Comparison of ENCODE assay signal across 21 cellular contexts in genomic region chr4:55366621-55367020, GRCh38. TPM values are rescaled to one million over a fixed set of nuclear protein-coding genes. Genes with fewer than 3 reads are reported as not detected.
DNase-seq lines count a peak whose midpoint lies in the region; ATAC-seq, FAIRE-seq and TF ChIP-seq lines count a peak whose summit lies in the region.
"Had no signal": no experiment of that assay in that cellular context is flagged by ENCODE, and none has a peak within 500 bp of the region (broad histone marks: within the 10 kb centered on the region; RNA-seq: fewer than 3 reads in every experiment).

No MANE protein-coding gene starts in this region.

- H3K36me3 ChIP-seq in SK-N-MC (ENCODE audit: insufficient read depth, low read length), result peaks cover 67% of the 10 kb centered on the region
- no peaks in the 10 kb centered on the region for H3K36me3 ChIP-seq in hepatocyte (replicated peaks; ENCODE audit: insufficient read depth, low read depth)
- H3K36me3 ChIP-seq in esophagus muscularis mucosa, result peaks cover 0 to 34% (median 13%) of the 10 kb centered on the region in 4 donors

- ATAC-seq in HG02870 (IDR thresholded peaks at IDR 0.05; ENCODE audit: unreplicated experiment), result no peak
- ATAC-seq: CD8-positive, alpha-beta T cell had no signal

- H3K27me3 ChIP-seq in hepatocyte (no peaks in the 10 kb centered on the region), esophagus muscularis mucosa (no peaks in the 10 kb centered on the region)
- H3K27me3 ChIP-seq: BLaER1 treated with 17β-estradiol and CSF1 and Interleukin-3, amounts not matched to agents 10 nM and 100 nM had no signal

- TF ChIP-seq POLR2A in esophagus muscularis mucosa (IDR thresholded peaks at IDR 0.05; ENCODE audit: low read depth), result no peak

- no peaks in the 10 kb centered on the region for H3K79me2 ChIP-seq in hepatocyte

- H3K4me3 ChIP-seq in SK-N-MC (no peak overlapping the region), hepatocyte (no peak overlapping the region), esophagus muscularis mucosa (no peak overlapping the region)
- H3K4me3 ChIP-seq: BLaER1 treated with 17β-estradiol and CSF1 and Interleukin-3, amounts not matched to agents 10 nM and 100 nM had no signal

- peaks cover 15% of the 10 kb centered on the region for H3K36me3 Mint-ChIP-seq in osteocyte (ENCODE audit: unreplicated experiment)

- 75% methylated on average over 7 of the region's 7 CpGs for WGBS in hepatocyte (ENCODE audit: low lambda C conversion rate, missing lambda C conversion rate)
- 96% methylated on average over 7 of the region's 7 CpGs for WGBS in esophagus muscularis mucosa

- no peaks in the 10 kb centered on the region for H3K9me2 ChIP-seq in hepatocyte (replicated peaks; ENCODE audit: insufficient read depth)

- H3K4me3 Mint-ChIP-seq in osteocyte (ENCODE audit: unreplicated experiment), result no peak overlapping the region
- H3K4me3 Mint-ChIP-seq: CD8-positive, alpha-beta T cell had no signal

- intact Hi-C loops in esophagus muscularis mucosa (cut with DNase I), result no loop called here

- H3K9me3 ChIP-seq in SK-N-MC (ENCODE audit: low read depth, low read length) (no peaks in the 10 kb centered on the region), hepatocyte (ENCODE audit: low read depth) (no peaks in the 10 kb centered on the region), esophagus muscularis mucosa (no peaks in the 10 kb centered on the region)
- H3K9me3 ChIP-seq: BLaER1 treated with 17β-estradiol and CSF1 and Interleukin-3, amounts not matched to agents 10 nM and 100 nM had no signal

- H3K9ac ChIP-seq in SK-N-MC (ENCODE audit: insufficient read length), result no peak overlapping the region
- H3K9ac ChIP-seq: BLaER1 treated with 17β-estradiol and CSF1 and Interleukin-3, amounts not matched to agents 10 nM and 100 nM had no signal

- H2AFZ ChIP-seq in hepatocyte, result peak overlapping the region; percentile 27

- H3K4me2 ChIP-seq in hepatocyte, result peak overlapping the region; percentile 65
- H3K4me2 ChIP-seq: BLaER1 treated with 17β-estradiol and CSF1 and Interleukin-3, amounts not matched to agents 10 nM and 100 nM had no signal

- no peaks in the 10 kb centered on the region for H3K27me3 Mint-ChIP-seq in osteocyte (ENCODE audit: unreplicated experiment)

- H3K9me3 Mint-ChIP-seq in osteocyte (ENCODE audit: unreplicated experiment), result no peaks in the 10 kb centered on the region
- H3K9me3 Mint-ChIP-seq: CD8-positive, alpha-beta T cell had no signal

- H3K27ac ChIP-seq in SK-N-MC (peak overlapping the region; percentile 49), caudate nucleus (ENCODE audit: low read depth, low read length) (peak overlapping the region; percentile 99), hepatocyte (peak overlapping the region; percentile 78), esophagus muscularis mucosa (replicated peaks in 1 of 4) (peak overlapping the region in 1 of 4 donors; percentile 44)
- H3K27ac ChIP-seq: BLaER1 treated with 17β-estradiol and CSF1 and Interleukin-3, amounts not matched to agents 10 nM and 100 nM had no signal

- peaks cover 8% of the 10 kb centered on the region for H3K4me1 ChIP-seq in hepatocyte (ENCODE audit: insufficient read depth)
- H3K4me1 ChIP-seq in esophagus muscularis mucosa, result peaks cover 0 to 7% (median 0%) of the 10 kb centered on the region in 4 donors

- TF ChIP-seq EP300 in esophagus muscularis mucosa (IDR thresholded peaks at IDR 0.05), result no peak

- H3K27ac Mint-ChIP-seq in osteocyte (ENCODE audit: unreplicated experiment), result peak overlapping the region; percentile 85
- H3K27ac Mint-ChIP-seq: CD8-positive, alpha-beta T cell had no signal

- no peak for FAIRE-seq in frontal cortex (lab: Jason Lieb, UNC)
- FAIRE-seq: D721Med, GM12891, GM19239 had no signal

- TF ChIP-seq CTCF in hepatocyte (IDR thresholded peaks at IDR 0.05; ENCODE audit: poor library complexity) (no peak), osteocyte (IDR thresholded peaks at IDR 0.05) (no peak), esophagus muscularis mucosa (IDR thresholded peaks at IDR 0.05) (no peak)

- no peak for DNase-seq in SK-N-MC (ENCODE audit: low read depth, low spot score)
- no peak for DNase-seq in caudate nucleus (lab: John Stamatoyannopoulos, UW)
- DNase-seq in hepatocyte (ENCODE audit: low spot score), result no peak
- DNase-seq in osteocyte (ENCODE audit: extremely low spot score, unreplicated experiment), result no peak
- no peak for DNase-seq in frontal cortex (ENCODE audit: low spot score in 2 of 2)
- DNase-seq in activated T-cell treated with anti-CD3 and anti-CD28 coated beads for 4 hours, result no peak
- DNase-seq in esophagus muscularis mucosa (ENCODE audit: extremely low spot score), result no peak
- DNase-seq: CD8-positive, alpha-beta T cell; KBM-7; NCI-H1105 treated with DMSO at 0.1 percent for 48 hours; NCI-H1694; NCI-H2081 treated with DMSO at 0.1 percent for 48 hours; NCI-H510A; NCI-H748 treated with DMSO at 0.1 percent for 48 hours; OCI-M1; Right ventricle myocardium superior had no signal

- H3K4me1 Mint-ChIP-seq in osteocyte (ENCODE audit: unreplicated experiment), result peaks cover 19% of the 10 kb centered on the region

- H4K20me1 ChIP-seq in hepatocyte (ENCODE audit: insufficient read depth, poor library complexity, severe bottlenecking), result no peaks in the 10 kb centered on the region
- H4K20me1 ChIP-seq: BLaER1 treated with 17β-estradiol and CSF1 and Interleukin-3, amounts not matched to agents 10 nM and 100 nM had no signal

RNA-seq across cellular contexts. Expression of gene SRD5A3, which starts 20.6 kb away (rescaled TPM):
- total RNA-seq in hepatocyte (32.4 and 37.5 TPM in 2 replicates), osteocyte (19.8 and 23.1 TPM in 2 replicates), frontal cortex (9.0 TPM), esophagus muscularis mucosa (1 to 10 TPM; 3.0 to 7.9 (median 5.2) TPM)
- 48.7 and 64.3 TPM in 2 replicates for polyA plus RNA-seq in hepatocyte

RNA-seq across cellular contexts. Expression of gene TMEM165, which starts 29.1 kb away (rescaled TPM):
- total RNA-seq in hepatocyte, result 146 and 160 TPM in 2 replicates
- polyA plus RNA-seq in hepatocyte, result 152 and 172 TPM in 2 replicates
- total RNA-seq in osteocyte, result 95.5 and 102 TPM in 2 replicates
- 139 TPM for total RNA-seq in frontal cortex
- 100 to 1,000 TPM; 133 to 193 (median 168) TPM for total RNA-seq in esophagus muscularis mucosa
